ENCODE assay signal across 16 cellular contexts in genomic region chr5:15132816-15133405, GRCh38.
"Had no signal": no experiment of that assay in that cellular context is flagged by ENCODE, and none has a peak within 500 bp of the region (broad histone marks: within the 10 kb centered on the region; RNA-seq: fewer than 3 reads in every experiment).

No MANE protein-coding gene starts in this region.

- H3K4me1 Mint-ChIP-seq: endodermal cell; naive thymus-derived CD4-positive, alpha-beta T cell had no signal

- H3K36me3 ChIP-seq: heart left ventricle, ovary, right atrium auricular region, thyroid gland, upper lobe of left lung, uterus had no signal

- H3K27me3 ChIP-seq: ovary, right atrium auricular region, thyroid gland, upper lobe of left lung, uterus had no signal

- ATAC-seq: left colon; naive thymus-derived CD4-positive, alpha-beta T cell had no signal

- H3K4me3 Mint-ChIP-seq: endodermal cell; naive thymus-derived CD4-positive, alpha-beta T cell had no signal

- H3K9me3 Mint-ChIP-seq: endodermal cell had no signal

- H3K4me3 ChIP-seq: coronary artery, heart left ventricle, lung, ovary, right atrium auricular region, smooth muscle cell, thyroid gland, upper lobe of left lung, uterus had no signal

- H3K4me1 ChIP-seq: right atrium auricular region, thyroid gland, upper lobe of left lung, uterus had no signal

- H3K4me2 ChIP-seq: smooth muscle cell had no signal

- H3K27ac ChIP-seq: coronary artery, heart left ventricle, ovary, right atrium auricular region, thyroid gland, upper lobe of left lung, uterus had no signal

- H3K27ac Mint-ChIP-seq: endodermal cell had no signal

- H3K9me3 ChIP-seq: ovary, right atrium auricular region, thyroid gland, upper lobe of left lung, uterus had no signal

- DNase-seq: effector CD4-positive, alpha-beta T cell; heart left ventricle; hippocampal formation; left colon; naive thymus-derived CD4-positive, alpha-beta T cell; ovary; stimulated activated CD4-positive, alpha-beta T cell treated with anti-CD3 and anti-CD28 coated beads, Interleukin-2, amount 100 ng/mL, for 48 hours; stimulated activated naive CD4-positive, alpha-beta T cell treated with Interleukin-2 at 50 U/mL for 16 hours; thyroid gland; uterus had no signal
